22 cellular contexts compared by ENCODE assay signal in genomic region chr4:8577972-8578371, GRCh38. TPM values are rescaled to one million over a fixed set of nuclear protein-coding genes. Genes with fewer than 3 reads are reported as not detected.
DNase-seq lines count a peak whose midpoint lies in the region; FAIRE-seq and TF ChIP-seq lines count a peak whose summit lies in the region.
"Had no signal": no experiment of that assay in that cellular context is flagged by ENCODE, and none has a peak within 500 bp of the region (broad histone marks: within the 10 kb centered on the region; RNA-seq: fewer than 3 reads in every experiment).

No MANE protein-coding gene starts in this region.

- peak overlapping the region; percentile 37 for H4K91ac ChIP-seq in mesenchymal stem cell (ENCODE audit: low read length)

- no peak overlapping the region for H2BK120ac ChIP-seq in mesenchymal stem cell (ENCODE audit: low read depth, low read length)

- no peak overlapping the region for H3K23ac ChIP-seq in mesenchymal stem cell (ENCODE audit: low read length in 2 of 2)

- H3K79me2 ChIP-seq in osteoblast (ENCODE audit: insufficient read depth, low read length) = no peaks in the 10 kb centered on the region

- H3K27ac ChIP-seq in HEK293 (ENCODE audit: extremely low read depth, low read depth, low read length) (no peak overlapping the region), mesenchymal stem cell (ENCODE audit: low read length, poor library complexity, severe bottlenecking) (no peak overlapping the region), osteoblast (ENCODE audit: low read depth, low read length) (no peak overlapping the region)
- H3K27ac ChIP-seq: C4-2B had no signal

- TF ChIP-seq CTCF in HEK293 (tag by site-specific recombination; IDR thresholded peaks at IDR 0.05) = no peak
- TF ChIP-seq CTCF in bronchial epithelial cell (IDR thresholded peaks at IDR 0.05; ENCODE audit: insufficient read depth, low read length, severe bottlenecking) = no peak
- no peak for TF ChIP-seq CTCF in osteoblast (IDR thresholded peaks at IDR 0.05; ENCODE audit: extremely low read depth, low read depth, low read length)

- H3K4me2 ChIP-seq in mesenchymal stem cell (ENCODE audit: low read length, poor library complexity, severe bottlenecking) (no peak overlapping the region), osteoblast (ENCODE audit: insufficient read depth, low read length) (no peak overlapping the region)

- H2BK15ac ChIP-seq in mesenchymal stem cell (ENCODE audit: low read depth, poor library complexity, severe bottlenecking) = no peak overlapping the region

- H3K4me1 ChIP-seq in HEK293 (ENCODE audit: control insufficient read depth, insufficient read depth, low read length) = no peaks in the 10 kb centered on the region
- peaks cover 11% of the 10 kb centered on the region for H3K4me1 ChIP-seq in mesenchymal stem cell (ENCODE audit: control insufficient read depth, insufficient read depth, low read depth, low read length)
- H3K4me1 ChIP-seq in osteoblast (ENCODE audit: insufficient read depth, low read length) = no peaks in the 10 kb centered on the region
- H3K4me1 ChIP-seq: Caco-2 had no signal

- no peak overlapping the region for H2AK5ac ChIP-seq in mesenchymal stem cell (ENCODE audit: low read length, severe bottlenecking)

- H3K4ac ChIP-seq in mesenchymal stem cell (ENCODE audit: low read depth in 1 of 2, low read length in 2 of 2) = no peak overlapping the region

- no peak for TF ChIP-seq POLR2A in GM12891 (IDR thresholded peaks at IDR 0.05; ENCODE audit: low read depth, low read length)

- H3K9me3 ChIP-seq in HEK293 (ENCODE audit: control insufficient read depth, insufficient read depth, low read depth, low read length) = no peaks in the 10 kb centered on the region
- H3K9me3 ChIP-seq in mesenchymal stem cell (ENCODE audit: control insufficient read depth, low read length) = no peaks in the 10 kb centered on the region
- no peaks in the 10 kb centered on the region for H3K9me3 ChIP-seq in osteoblast (ENCODE audit: low read depth, low read length)
- H3K9me3 ChIP-seq: Caco-2 had no signal

- no peak overlapping the region for H4K8ac ChIP-seq in mesenchymal stem cell (ENCODE audit: low read length)

- no peak overlapping the region for H3K9ac ChIP-seq in mesenchymal stem cell (ENCODE audit: low read length)

- peak; percentile 3 for DNase-seq in bronchial epithelial cell (ENCODE audit: low read depth)
- DNase-seq in mesenchymal stem cell = no peak
- DNase-seq in osteoblast (ENCODE audit: insufficient read length, low spot score, missing footprints) = peak; percentile 47
- DNase-seq in AG08396 (ENCODE audit: low spot score) = no peak
- DNase-seq in activated naive CD4-positive, alpha-beta T cell treated with anti-CD3 and anti-CD28 coated beads, Interleukin-2, amount 50 U/mL, for 16 hours = no peak
- no peak for DNase-seq in NCI-H1092 (lab: John Stamatoyannopoulos, UW)
- DNase-seq in GM12891 (ENCODE audit: insufficient read length, low spot score) = no peak
- DNase-seq: ACHN; AML-193; CD4-positive, alpha-beta T cell; HCEC 1CT; HFFc6; IMR-90 had no signal

- H2BK12ac ChIP-seq in mesenchymal stem cell (ENCODE audit: low read length in 2 of 2) = no peak overlapping the region

- CTCF ChIA-PET in HEK293 (lab: Yijun Ruan, JAX) = interaction anchor here (0.5 to 1.2 kb wide), 4 partner anchors 8 to 109 kb away, joined by 3 to 5 read pairs (median 4); no protein-coding TSS in a partner anchor

- WGBS in mesenchymal stem cell = 78% methylated on average over 4 of the region's 4 CpGs

- no peak overlapping the region for H2BK5ac ChIP-seq in mesenchymal stem cell (ENCODE audit: low read depth, low read length, poor library complexity, severe bottlenecking)

- POLR2A ChIA-PET in HEK293 (lab: Yijun Ruan, JAX) = no interaction called here

- H4K20me1 ChIP-seq in osteoblast (ENCODE audit: insufficient read depth, low read length) = no peaks in the 10 kb centered on the region

- H2AFZ ChIP-seq in mesenchymal stem cell (ENCODE audit: low read depth, low read length) = no peak overlapping the region
- no peak overlapping the region for H2AFZ ChIP-seq in osteoblast (ENCODE audit: low read length)

- no peak overlapping the region for H3K18ac ChIP-seq in mesenchymal stem cell (ENCODE audit: low read depth in 1 of 2, low read length in 2 of 2)

- peaks cover 5% of the 10 kb centered on the region for H3K27me3 ChIP-seq in bronchial epithelial cell (ENCODE audit: control insufficient read depth, insufficient read depth, low read length)
- H3K27me3 ChIP-seq in mesenchymal stem cell (ENCODE audit: control insufficient read depth in 1 of 2, insufficient read depth in 1 of 2, low read length in 2 of 2) = peaks cover 52 to 79% of the 10 kb centered on the region in 2 experiments
- peaks cover 24% of the 10 kb centered on the region for H3K27me3 ChIP-seq in osteoblast (ENCODE audit: insufficient read depth, low read length)

- H3K36me3 ChIP-seq in HEK293 (ENCODE audit: control insufficient read depth in 2 of 2, insufficient read depth in 1 of 2, low read length in 2 of 2) (no peaks in the 10 kb centered on the region), bronchial epithelial cell (ENCODE audit: control insufficient read depth, insufficient read depth, low read length) (no peaks in the 10 kb centered on the region), mesenchymal stem cell (ENCODE audit: control insufficient read depth in 1 of 2, insufficient read depth in 2 of 2, low read depth in 1 of 2, low read length in 2 of 2) (no peaks in the 10 kb centered on the region), osteoblast (ENCODE audit: insufficient read depth, low read length) (no peaks in the 10 kb centered on the region)

- FAIRE-seq in bronchial epithelial cell (lab: Jason Lieb, UNC) (peak; percentile 13), GM12891 (lab: Jason Lieb, UNC) (no peak)
- FAIRE-seq: A204.1, D721Med, G401.6, HTR-8/SVneo, K562 had no signal

- no peak overlapping the region for H3K14ac ChIP-seq in mesenchymal stem cell (ENCODE audit: low read length in 2 of 2)

- H3K4me3 ChIP-seq in HEK293 (ENCODE audit: low read depth, low read length) (no peak overlapping the region), bronchial epithelial cell (ENCODE audit: low read depth, low read length) (no peak overlapping the region), mesenchymal stem cell (ENCODE audit: insufficient read depth in 1 of 2, low read depth in 1 of 2, low read length in 2 of 2) (no peak overlapping the region), osteoblast (ENCODE audit: insufficient read depth, low read length) (no peak overlapping the region)
- H3K4me3 ChIP-seq: K562 had no signal

- H3K79me1 ChIP-seq in mesenchymal stem cell (replicated peaks; ENCODE audit: low read length, poor library complexity, severe bottlenecking) = no peaks in the 10 kb centered on the region

TF ChIP-seq in HEK293, 187 proteins besides CTCF, POLR2A, EP300 and RAD21 (continues in another document):
- no peak for TF ChIP-seq ZNF398 (tag by site-specific recombination; IDR thresholded peaks at IDR 0.05)

TF ChIP-seq in GM12891, 5 proteins besides CTCF, POLR2A, EP300 and RAD21:
- TF ChIP-seq POLR2AphosphoS5 (IDR thresholded peaks at IDR 0.05; ENCODE audit: low read depth, low read length) (no peak), SPI1 (IDR thresholded peaks at IDR 0.05; ENCODE audit: low read depth, low read length) (no peak), POU2F2 (IDR thresholded peaks at IDR 0.05; ENCODE audit: low read depth, low read length) (no peak), TAF1 (IDR thresholded peaks at IDR 0.05; ENCODE audit: low read depth, low read length) (no peak), PAX5 (IDR thresholded peaks at IDR 0.05; ENCODE audit: insufficient read depth, low read length, severe bottlenecking) (no peak)

RNA-seq across cellular contexts. Expression of gene GPR78, which starts 2.2 kb away (rescaled TPM):
- total RNA-seq in bronchial epithelial cell (under 0.01 and 0.51 TPM in 2 replicates), osteoblast (1.2 and 1.8 TPM in 2 replicates)
- 0.04 TPM for polyA plus RNA-seq in mesenchymal stem cell (2013, experiment 1 of 2)
- polyA plus RNA-seq in mesenchymal stem cell (2013, experiment 2 of 2) = 0.12 TPM
- polyA plus RNA-seq in GM12891 (2012; ENCODE audit: low read depth, missing spikeins) = not detected
- total RNA-seq: CD4-positive, alpha-beta T cell; H4 had no signal

RNA-seq across cellular contexts. Expression of gene CPZ, which starts 14.6 kb away (rescaled TPM):
- total RNA-seq in bronchial epithelial cell (0.26 TPM in 1 of 2 replicates, not detected in the other), osteoblast (21.2 and 44.5 TPM in 2 replicates)
- 10.1 TPM for polyA plus RNA-seq in mesenchymal stem cell (2013, experiment 1 of 2)
- polyA plus RNA-seq in mesenchymal stem cell (2013, experiment 2 of 2) = 10.8 TPM
- 0.05 TPM for polyA plus RNA-seq in GM12891 (2012; ENCODE audit: low read depth, missing spikeins)
- total RNA-seq: CD4-positive, alpha-beta T cell had no signal

Comparison
In these comparisons a context has a peak if more than half of its experiments do, and no peak if none do; other contexts are left out.
1. DNase-seq: peak in bronchial epithelial cell (single experiment) and osteoblast (single experiment); none in mesenchymal stem cell (single experiment), AG08396 (single experiment), activated naive CD4-positive, alpha-beta T cell treated with anti-CD3 and anti-CD28 coated beads, Interleukin-2, amount 50 U/mL, for 16 hours (single experiment), NCI-H1092 (single experiment) and GM12891 (single experiment).
2. RNA of gene CPZ, which starts 14.6 kb away (total RNA-seq): 21.2 to 44.5 TPM in osteoblast; 0.26 TPM in bronchial epithelial cell; every median in the first group is over 10 times any median in the second.